24 cellular contexts compared by ENCODE assay signal in genomic region chr15:87416591-87417257, GRCh38.
"Had no signal": no experiment of that assay in that cellular context is flagged by ENCODE, and none has a peak within 500 bp of the region (broad histone marks: within the 10 kb centered on the region; RNA-seq: fewer than 3 reads in every experiment).

No MANE protein-coding gene starts in this region.

- H3K36me3 ChIP-seq: left lung, neutrophil, pancreas, right atrium auricular region, spleen, thoracic aorta, upper lobe of left lung had no signal

- H3K27ac ChIP-seq: hepatocyte, left lung, neutrophil, pancreas, psoas muscle, right atrium auricular region, spleen, thoracic aorta, upper lobe of left lung had no signal

- ATAC-seq: activated CD8-positive, alpha-beta T cell treated with anti-CD3 and anti-CD28 coated beads, Interleukin-2, amount 10 ng/mL, durations not matched to agents 7 days and 5 days; activated naive CD8-positive, alpha-beta T cell treated with anti-CD3 and anti-CD28 coated beads, Interleukin-2, amount 50 U/mL, for 24 hours; left lung; natural killer cell treated with Interleukin-12 subunit alpha and Interleukin-12 subunit beta and Interleukin-15 and Interleukin-18, amount 100 ng/mL, for 72 hours; pancreas; psoas muscle had no signal

- H3K9me3 ChIP-seq: left lung, neutrophil, pancreas, psoas muscle, right atrium auricular region, spleen, thoracic aorta, upper lobe of left lung had no signal

- H3K79me2 ChIP-seq: hepatocyte had no signal

- DNase-seq: activated CD4-positive, alpha-beta T cell treated with anti-CD3 and anti-CD28 coated beads for 1 hour; activated CD4-positive, alpha-beta T cell treated with anti-CD3 and anti-CD28 coated beads, Interleukin-2, amount 50 U/mL, for 1 hour; activated CD8-positive, alpha-beta T cell treated with anti-CD3 and anti-CD28 coated beads, Interleukin-2, amount 10 ng/mL, durations not matched to agents 7 days and 5 days; activated gamma-delta T cell; activated naive CD4-positive, alpha-beta T cell treated with anti-CD3 and anti-CD28 coated beads, Interleukin-2, amount 50 U/mL, for 16 hours; activated naive CD8-positive, alpha-beta T cell treated with anti-CD3 and anti-CD28 coated beads, Interleukin-2, amount 50 U/mL, for 24 hours; effector CD4-positive, alpha-beta T cell; erythroblast; glutamatergic neuron; immature natural killer cell; kidney glomerular epithelial cell; pancreas; psoas muscle; spleen; stimulated activated CD4-positive, alpha-beta T cell treated with anti-CD3 and anti-CD28 coated beads, Interleukin-4, amount 100 ng/mL, for 1 hour; stimulated activated naive CD4-positive, alpha-beta T cell treated with Interleukin-2 at 50 U/mL for 16 hours had no signal

- H3K27me3 ChIP-seq: hepatocyte, left lung, neutrophil, right atrium auricular region, spleen, upper lobe of left lung had no signal

- H2AFZ ChIP-seq: hepatocyte had no signal

- H3K4me3 ChIP-seq: hepatocyte, left lung, lung, pancreas, psoas muscle, right atrium auricular region, spleen, thoracic aorta, upper lobe of left lung had no signal

- H3K4me2 ChIP-seq: hepatocyte had no signal

- H3K4me1 ChIP-seq: left lung, pancreas, psoas muscle, right atrium auricular region, spleen, upper lobe of left lung had no signal
